In the genomic region with DNA sequence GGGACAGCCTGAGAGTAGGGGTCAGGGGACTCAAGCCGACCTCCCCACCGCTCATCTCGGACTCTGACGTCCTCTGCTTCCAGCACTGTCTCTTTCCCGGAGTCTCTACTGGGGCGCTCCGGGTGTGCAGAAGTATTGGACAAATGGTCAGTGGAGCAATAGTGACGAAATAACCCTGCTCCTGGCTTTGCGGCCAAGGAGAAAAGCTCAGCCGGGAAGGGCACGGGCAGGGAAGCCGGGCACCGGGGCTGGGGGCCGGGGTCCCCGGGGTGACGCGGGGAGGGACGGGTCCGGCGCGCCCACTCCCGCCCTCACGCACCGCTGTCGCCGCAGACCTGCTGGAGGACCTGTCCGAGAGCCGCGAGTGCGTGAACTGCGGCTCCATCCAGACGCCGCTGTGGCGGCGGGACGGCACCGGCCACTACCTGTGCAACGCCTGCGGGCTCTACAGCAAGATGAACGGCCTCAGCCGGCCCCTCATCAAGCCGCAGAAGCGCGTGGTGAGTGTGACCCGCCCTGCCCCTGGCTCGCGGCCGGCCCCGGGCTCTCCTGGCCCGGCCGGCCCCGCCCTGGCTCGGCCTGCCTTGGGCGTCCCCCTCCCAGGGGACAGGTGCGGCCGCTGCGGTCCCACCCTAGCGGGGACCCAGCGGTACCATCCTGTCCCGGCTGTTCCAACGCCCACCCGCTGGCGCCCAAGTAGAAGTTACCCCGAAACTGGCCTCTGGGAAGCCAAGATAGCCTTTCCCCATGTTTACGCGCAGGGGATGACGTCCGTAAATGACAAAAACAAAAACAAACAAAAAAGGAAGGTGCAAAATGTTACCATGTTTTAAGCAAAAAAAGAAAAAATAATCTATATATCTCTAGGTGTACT, we compare ENCODE assay signal across 13 cellular contexts. TPM values are rescaled to one million over a fixed set of nuclear protein-coding genes. Genes with fewer than 3 reads are reported as not detected.
DNase-seq lines count a peak whose midpoint lies in the region; ATAC-seq and TF ChIP-seq lines count a peak whose summit lies in the region.
"Had no signal": no experiment of that assay in that cellular context is flagged by ENCODE, and none has a peak within 500 bp of the region (broad histone marks: within the 10 kb centered on the region; RNA-seq: fewer than 3 reads in every experiment).

No MANE protein-coding gene starts in this region.

- POLR2A ChIA-PET in Caco-2 (lab: Charles Lee) = no interaction called here

- H3K79me2 ChIP-seq in hepatocyte (peaks cover 95% of the 10 kb centered on the region), osteoblast (ENCODE audit: insufficient read depth, low read length) (peaks cover 80% of the 10 kb centered on the region)

- H3K4me3 Mint-ChIP-seq in Caco-2 (ENCODE audit: unreplicated experiment) = peak overlapping the region; percentile 59
- peak overlapping the region in 3 of 5 experiments; percentile 48 to 80 (median 79) for H3K4me3 Mint-ChIP-seq in brain
- H3K4me3 Mint-ChIP-seq in activated T-cell treated with anti-CD3 and anti-CD28 coated beads, Interleukin-2, amount 50 U/mL, for 24 hours = no peak overlapping the region
- H3K4me3 Mint-ChIP-seq: T-helper 1 cell treated with Interleukin-12 subunit alpha and Interleukin-12 subunit beta and Interleukin-4 antibody, amounts not matched to agents 30 μg/mL and 1 μg/mL, for 36 hours had no signal

- H3K27ac Mint-ChIP-seq in Caco-2 (ENCODE audit: unreplicated experiment) (peak overlapping the region; percentile 18), brain (peak overlapping the region in 2 of 5 experiments; percentile 42 to 75)
- no peak overlapping the region for H3K27ac Mint-ChIP-seq in activated T-cell treated with anti-CD3 and anti-CD28 coated beads, Interleukin-2, amount 50 U/mL, for 24 hours
- H3K27ac Mint-ChIP-seq: T-helper 1 cell treated with Interleukin-12 subunit alpha and Interleukin-12 subunit beta and Interleukin-4 antibody, amounts not matched to agents 30 μg/mL and 1 μg/mL, for 36 hours had no signal

- no peaks in the 10 kb centered on the region for H3K27me3 ChIP-seq in Caco-2 (replicated peaks; ENCODE audit: control insufficient read depth, insufficient read depth, low read length)
- H3K27me3 ChIP-seq in hepatocyte = no peaks in the 10 kb centered on the region
- peaks cover 21% of the 10 kb centered on the region for H3K27me3 ChIP-seq in osteoblast (ENCODE audit: insufficient read depth, low read length)

- H3K9me3 Mint-ChIP-seq in Caco-2 (ENCODE audit: unreplicated experiment) (no peaks in the 10 kb centered on the region), brain (peaks cover 0 to 20% (median 0%) of the 10 kb centered on the region in 5 experiments)
- peaks cover 3% of the 10 kb centered on the region for H3K9me3 Mint-ChIP-seq in activated T-cell treated with anti-CD3 and anti-CD28 coated beads, Interleukin-2, amount 50 U/mL, for 24 hours
- H3K9me3 Mint-ChIP-seq: T-helper 1 cell treated with Interleukin-12 subunit alpha and Interleukin-12 subunit beta and Interleukin-4 antibody, amounts not matched to agents 30 μg/mL and 1 μg/mL, for 36 hours had no signal

- H3K36me3 ChIP-seq in Caco-2 (ENCODE audit: control insufficient read depth, insufficient read depth, low read length) (peaks cover 17% of the 10 kb centered on the region), hepatocyte (replicated peaks; ENCODE audit: insufficient read depth, low read depth) (no peaks in the 10 kb centered on the region), osteoblast (ENCODE audit: insufficient read depth, low read length) (peaks cover 52% of the 10 kb centered on the region)

- WGBS in hepatocyte (ENCODE audit: low lambda C conversion rate, missing lambda C conversion rate) = 14% methylated on average over 29 of the region's 68 CpGs

- TF ChIP-seq CTCF in Caco-2 (IDR thresholded peaks at IDR 0.05; ENCODE audit: insufficient read depth in 1 of 2, low read depth in 1 of 2, low read length in 1 of 2, severe bottlenecking in 1 of 2, unreplicated experiment in 1 of 2) = no peak
- no peak for TF ChIP-seq CTCF in brain (conservative IDR thresholded peaks at IDR 0.05)
- no peak for TF ChIP-seq CTCF in hepatocyte (IDR thresholded peaks at IDR 0.05; ENCODE audit: poor library complexity)
- TF ChIP-seq CTCF in osteoblast (IDR thresholded peaks at IDR 0.05; ENCODE audit: extremely low read depth, low read depth, low read length) = no peak

- H4K20me1 ChIP-seq in hepatocyte (ENCODE audit: insufficient read depth, poor library complexity, severe bottlenecking) (peaks cover 56% of the 10 kb centered on the region), osteoblast (ENCODE audit: insufficient read depth, low read length) (peaks cover 59% of the 10 kb centered on the region)

- DNase-seq in Caco-2 (no peak), hepatocyte (ENCODE audit: low spot score) (peak; percentile 54), osteoblast (ENCODE audit: insufficient read length, low spot score, missing footprints) (peak; percentile 90), germinal center (ENCODE audit: low spot score) (no peak)
- no peak for DNase-seq in activated T-cell treated with anti-CD3 and anti-CD28 coated beads, Interleukin-2, amount 50 U/mL, for 48 hours
- DNase-seq in activated T-cell treated with anti-CD3 and anti-CD28 coated beads, Interleukin-2, amount 50 U/mL, for 24 hours = no peak
- DNase-seq: MV-4-11; stimulated activated CD4-positive, alpha-beta T cell treated with anti-CD3 and anti-CD28 coated beads, Interleukin-4, amount 100 ng/mL, for 24 hours; substantia nigra had no signal

- H3K9me2 ChIP-seq in hepatocyte (replicated peaks; ENCODE audit: insufficient read depth) = no peaks in the 10 kb centered on the region

- CTCF ChIA-PET in Caco-2 (lab: Charles Lee) = no interaction called here

- peaks cover 99% of the 10 kb centered on the region for H3K36me3 Mint-ChIP-seq in Caco-2 (ENCODE audit: insufficient read depth, unreplicated experiment)
- H3K36me3 Mint-ChIP-seq in brain = no peaks in the 10 kb centered on the region
- H3K36me3 Mint-ChIP-seq in activated T-cell treated with anti-CD3 and anti-CD28 coated beads, Interleukin-2, amount 50 U/mL, for 24 hours (ENCODE audit: low read depth) = no peaks in the 10 kb centered on the region

- no peak overlapping the region for H3K4me3 ChIP-seq in Caco-2 (ENCODE audit: low read depth, low read length)
- peak overlapping the region; percentile 25 for H3K4me3 ChIP-seq in hepatocyte
- H3K4me3 ChIP-seq in osteoblast (ENCODE audit: insufficient read depth, low read length) = peak overlapping the region; percentile 62

- H2AFZ ChIP-seq in hepatocyte (no peak overlapping the region), osteoblast (ENCODE audit: low read length) (no peak overlapping the region)

- no TSS peak for BruUV-seq in Caco-2 (replicated peaks; lab: Mats Ljungman, UMichigan)

- intact Hi-C loops in Caco-2 (cut with micrococcal nuclease; ENCODE audit: unreplicated experiment) = no loop called here

- H3K4me1 ChIP-seq in Caco-2 (peaks cover 64% of the 10 kb centered on the region), hepatocyte (ENCODE audit: insufficient read depth) (peaks cover 15% of the 10 kb centered on the region), osteoblast (ENCODE audit: insufficient read depth, low read length) (peaks cover 37% of the 10 kb centered on the region)

- H3K9me3 ChIP-seq in Caco-2 = no peaks in the 10 kb centered on the region
- H3K9me3 ChIP-seq in hepatocyte (ENCODE audit: low read depth) = no peaks in the 10 kb centered on the region
- peaks cover 2% of the 10 kb centered on the region for H3K9me3 ChIP-seq in osteoblast (ENCODE audit: low read depth, low read length)

- peak overlapping the region; percentile 84 for H3K4me2 ChIP-seq in hepatocyte
- peak overlapping the region; percentile 79 for H3K4me2 ChIP-seq in osteoblast (ENCODE audit: insufficient read depth, low read length)

- peak overlapping the region; percentile 100 for H3K27ac ChIP-seq in hepatocyte
- peak overlapping the region; percentile 41 for H3K27ac ChIP-seq in osteoblast (ENCODE audit: low read depth, low read length)

- H3K4me1 Mint-ChIP-seq in Caco-2 (ENCODE audit: low read depth, unreplicated experiment) (peaks cover 20% of the 10 kb centered on the region), brain (peaks cover 4% of the 10 kb centered on the region)
- no peaks in the 10 kb centered on the region for H3K4me1 Mint-ChIP-seq in activated T-cell treated with anti-CD3 and anti-CD28 coated beads, Interleukin-2, amount 50 U/mL, for 24 hours (ENCODE audit: low read depth)

- no peak for ATAC-seq in GM18907 (IDR thresholded peaks at IDR 0.05; ENCODE audit: unreplicated experiment)
- ATAC-seq: HCT116 had no signal

- H3K27me3 Mint-ChIP-seq in Caco-2 (ENCODE audit: insufficient read depth, unreplicated experiment) = no peaks in the 10 kb centered on the region
- peaks cover 94% of the 10 kb centered on the region for H3K27me3 Mint-ChIP-seq in brain
- peaks cover 65% of the 10 kb centered on the region for H3K27me3 Mint-ChIP-seq in activated T-cell treated with anti-CD3 and anti-CD28 coated beads, Interleukin-2, amount 50 U/mL, for 24 hours

RNA-seq across cellular contexts. Expression of a gene that starts 7.5 kb away (rescaled TPM):
- total RNA-seq in Caco-2 (2022) = 124 and 136 TPM in 2 replicates
- not detected for polyA plus RNA-seq in brain (ENCODE audit: insufficient read depth, low read depth, low replicate concordance)
- 122 and 125 TPM in 2 replicates for total RNA-seq in hepatocyte
- 116 and 128 TPM in 2 replicates for polyA plus RNA-seq in hepatocyte
- 10.9 and 16.6 TPM in 2 replicates for total RNA-seq in osteoblast

Comparison
In these comparisons a context has a peak if more than half of its experiments do, and no peak if none do; other contexts are left out.
1. DNase-seq: peak in hepatocyte (single experiment) and osteoblast (single experiment); none in Caco-2 (0 of 2), activated T-cell treated with anti-CD3 and anti-CD28 coated beads, Interleukin-2, amount 50 U/mL, for 48 hours (0 of 2), activated T-cell treated with anti-CD3 and anti-CD28 coated beads, Interleukin-2, amount 50 U/mL, for 24 hours (single experiment) and germinal center (single experiment).